11 cellular contexts compared by ENCODE assay signal in the genomic region with DNA sequence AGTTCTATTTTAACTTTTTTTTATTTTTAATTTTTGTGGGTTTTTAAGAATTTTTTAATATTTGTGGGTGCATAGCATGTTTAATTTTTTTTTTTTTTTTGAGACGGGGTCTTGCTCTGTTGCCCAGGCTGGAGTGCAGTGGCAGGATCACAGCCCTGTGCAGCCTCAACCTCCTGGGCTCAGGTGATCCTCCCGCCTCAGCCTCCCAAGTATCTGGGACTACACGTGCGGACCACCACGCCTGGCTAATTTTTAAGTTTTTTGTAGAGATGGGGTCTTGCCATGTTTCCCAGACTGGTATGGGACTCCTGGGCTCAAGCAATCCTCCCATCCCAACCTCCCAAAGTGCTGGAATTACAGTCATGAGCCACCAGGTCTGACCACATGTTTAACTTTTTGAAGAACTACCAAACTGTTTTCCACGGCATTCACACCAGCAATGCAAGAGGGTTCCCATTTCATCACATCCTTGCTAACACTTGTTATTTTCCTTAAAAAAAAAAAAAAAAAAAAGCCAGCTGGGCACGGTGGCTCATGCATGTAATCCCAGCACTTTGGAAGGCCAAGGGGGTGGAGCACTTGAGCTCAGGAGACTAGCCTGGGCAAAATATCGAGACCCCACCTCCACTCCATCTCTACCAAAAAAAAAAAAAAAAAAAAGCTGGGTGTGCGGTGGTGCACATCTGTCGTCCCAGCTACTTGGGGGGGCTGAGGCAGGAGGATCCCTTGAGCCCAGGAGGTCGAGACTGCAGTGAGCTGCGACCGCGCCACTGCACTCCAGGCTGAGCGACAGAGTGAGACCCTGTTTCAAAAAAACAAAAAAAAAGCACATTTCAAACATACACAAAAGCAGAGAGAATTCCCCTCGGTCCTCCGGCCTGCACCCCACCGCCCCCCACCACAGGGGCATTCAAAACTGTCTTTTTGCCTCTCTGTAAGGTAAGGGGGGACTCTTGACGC. TPM values are rescaled to one million over a fixed set of nuclear protein-coding genes. Genes with fewer than 3 reads are reported as not detected.
DNase-seq lines count a peak whose midpoint lies in the region; ATAC-seq, FAIRE-seq and TF ChIP-seq lines count a peak whose summit lies in the region.
"Had no signal": no experiment of that assay in that cellular context is flagged by ENCODE, and none has a peak within 500 bp of the region (broad histone marks: within the 10 kb centered on the region; RNA-seq: fewer than 3 reads in every experiment).

No MANE protein-coding gene starts in this region.

- peak overlapping the region; percentile 43; the same call in 2 of the 3 replicates for H3K27ac ChIP-seq in K562 (ENCODE audit: extremely low read depth, low read depth, low read length)
- no peak overlapping the region for H3K27ac ChIP-seq in iPS DF 6.9 (ENCODE audit: low read length)
- peak overlapping the region; percentile 55 to 69 (median 68) for H3K27ac ChIP-seq in sigmoid colon
- H3K27ac ChIP-seq in CD4-positive, alpha-beta memory T cell (ENCODE audit: low read depth, low read length): no peak overlapping the region

- TF ChIP-seq EP300 in K562 (IDR thresholded peaks at IDR 0.05; ENCODE audit: low read length) (no peak), sigmoid colon (IDR thresholded peaks at IDR 0.05) (no peak)

- TF ChIP-seq RAD21 in K562 (CRISPR knock-in tag; conservative IDR thresholded peaks at IDR 0.05 in 1 of 2, IDR thresholded peaks at IDR 0.05 in 1 of 2): no peak

- H3K4me1 Mint-ChIP-seq in CD4-positive, alpha-beta memory T cell: peaks cover 6 to 16% (median 7%) of the 10 kb centered on the region in 4 donors

- H3K79me2 ChIP-seq in K562 (ENCODE audit: control insufficient read depth, insufficient read depth, low read length): peaks cover 14% of the 10 kb centered on the region; the same call in 1 of the 3 replicates

- H3K4me1 ChIP-seq in ES-I3 (ENCODE audit: insufficient read depth, low read length) (peaks cover 14% of the 10 kb centered on the region; the same call in 1 of the 2 replicates), K562 (replicated peaks in 1 of 2; ENCODE audit: control insufficient read depth in 2 of 2, insufficient read depth in 2 of 2, low read length in 2 of 2) (peaks cover 23 to 73% of the 10 kb centered on the region in 2 experiments), iPS DF 6.9 (ENCODE audit: control insufficient read depth, insufficient read depth, low read length) (peaks cover 7% of the 10 kb centered on the region), sigmoid colon (peaks cover 0 to 58% (median 43%) of the 10 kb centered on the region in 4 donors)
- H3K4me1 ChIP-seq in CD4-positive, alpha-beta memory T cell (ENCODE audit: insufficient read depth, low read length): peaks cover 14% of the 10 kb centered on the region

- in situ Hi-C loops in K562 (cut with MboI): no loop called here

- CTCF ChIA-PET in K562 (lab: Yijun Ruan, JAX; ENCODE audit: low intra/inter-chr PET ratio): no interaction called here
- CTCF ChIA-PET in CD4-positive, alpha-beta memory T cell (lab: Charles Lee; ENCODE audit: partially characterized antibody): interaction anchor here (0.8 kb wide), 1 partner anchor 9 kb away, joined by 3 read pairs; no protein-coding TSS in a partner anchor

- H3K9ac ChIP-seq in ES-I3 (ENCODE audit: low read depth, low read length) (peak overlapping the region; percentile 80), K562 (ENCODE audit: insufficient read depth in 1 of 2, low read depth in 2 of 2, low read length in 2 of 2) (peak overlapping the region; percentile 26 to 86; a peak in 3 of 4 replicates)

- no TSS peak for BruUV-seq in K562 (replicated peaks; lab: Mats Ljungman, UMichigan)

- H3K27ac Mint-ChIP-seq in CD4-positive, alpha-beta memory T cell: no peak overlapping the region

- 79% methylated on average over 19 of the region's 19 CpGs for WGBS in K562 (ENCODE audit: insufficient coverage, low coverage, missing lambda C conversion rate)
- WGBS in iPS DF 6.9 (ENCODE audit: insufficient coverage, insufficient read length): no CpG with 5 or more reads among the region's 19 CpGs
- 81 to 85% methylated on average over 19 of the region's 19 CpGs for WGBS in sigmoid colon, 2 donors

- H3K27me3 ChIP-seq in K562 (ENCODE audit: control insufficient read depth in 2 of 2, insufficient read depth in 2 of 2, low read length in 2 of 2): no peaks in the 10 kb centered on the region
- no peaks in the 10 kb centered on the region for H3K27me3 ChIP-seq in iPS DF 6.9 (ENCODE audit: control insufficient read depth, insufficient read depth, low read length)
- H3K27me3 ChIP-seq in sigmoid colon: no peaks in the 10 kb centered on the region
- no peaks in the 10 kb centered on the region for H3K27me3 ChIP-seq in CD4-positive, alpha-beta memory T cell (ENCODE audit: insufficient read depth, low read length)

- H3K9me1 ChIP-seq in K562 (ENCODE audit: control insufficient read depth, insufficient read depth, low read length): peaks cover 13% of the 10 kb centered on the region

- ATAC-seq in K562: no peak
- ATAC-seq in GM18517 (IDR thresholded peaks at IDR 0.05; ENCODE audit: unreplicated experiment): no peak

- intact Hi-C loops in K562 (cut with micrococcal nuclease) (no loop called here), sigmoid colon (cut with DNase I) (loop anchor here (10.0 kb wide), 1 partner anchor 156 kb away; a partner anchor contains a TSS)
- intact Hi-C loops in CD4-positive, alpha-beta memory T cell (cut with micrococcal nuclease): no loop called here

- FAIRE-seq in K562 (lab: Jason Lieb, UNC): no peak
- FAIRE-seq: frontal cortex had no signal

- H3K36me3 ChIP-seq in ES-I3 (ENCODE audit: insufficient read depth, low read length) (no peaks in the 10 kb centered on the region), K562 (ENCODE audit: control insufficient read depth, insufficient read depth, low read length) (peaks cover 28% of the 10 kb centered on the region; the same call in 2 of the 3 replicates), iPS DF 6.9 (ENCODE audit: control insufficient read depth, insufficient read depth, low read length) (no peaks in the 10 kb centered on the region; the same call in 1 of the 2 replicates), sigmoid colon (peaks cover 0 to 2% (median 0%) of the 10 kb centered on the region in 4 donors)
- H3K36me3 ChIP-seq in CD4-positive, alpha-beta memory T cell (ENCODE audit: insufficient read depth, low read length): no peaks in the 10 kb centered on the region

- no peaks in the 10 kb centered on the region for H3K27me3 Mint-ChIP-seq in CD4-positive, alpha-beta memory T cell

- peak overlapping the region; percentile 52; the same call in 1 of the 2 replicates for H2AFZ ChIP-seq in K562 (ENCODE audit: low read depth, low read length)

- TF ChIP-seq POLR2A in K562 (conservative IDR thresholded peaks at IDR 0.05) (no peak), sigmoid colon (IDR thresholded peaks at IDR 0.05) (no peak)

- H3K4me3 Mint-ChIP-seq in CD4-positive, alpha-beta memory T cell: no peak overlapping the region

- POLR2A ChIA-PET in K562 (lab: Yijun Ruan, JAX): interaction anchor here (0.5 to 1.8 kb wide), 14 partner anchors 8 to 420 kb away, joined by 3 to 10 read pairs (median 3); a partner anchor contains a TSS
- POLR2A ChIA-PET in CD4-positive, alpha-beta memory T cell (lab: Charles Lee; ENCODE audit: partially characterized antibody): interaction anchor here (1.0 kb wide), 1 partner anchor 8 kb away, joined by 3 read pairs; no protein-coding TSS in a partner anchor

- peaks cover 43% of the 10 kb centered on the region for H4K20me1 ChIP-seq in K562 (replicated peaks; ENCODE audit: control insufficient read depth, insufficient read depth, low read length)

- TF ChIP-seq CTCF in K562 (IDR thresholded peaks at IDR 0.05 in 2 of 3, conservative IDR thresholded peaks at IDR 0.05 in 1 of 3; ENCODE audit: insufficient read depth in 2 of 3, low read depth in 1 of 3, low read length in 3 of 3): no peak
- no peak for TF ChIP-seq CTCF in sigmoid colon (IDR thresholded peaks at IDR 0.05)

- peak overlapping the region; percentile 72 for H3K4me2 ChIP-seq in K562 (ENCODE audit: insufficient read depth, low read length)

- DNase-seq in K562 (ENCODE audit: extremely low read depth in 1 of 4, low spot score in 3 of 4): no peak
- DNase-seq in iPS DF 6.9 (ENCODE audit: low read depth, low spot score): no peak
- peak; percentile 75 for DNase-seq in sigmoid colon
- no peak for DNase-seq in OCI-M1 (lab: John Stamatoyannopoulos, UW)
- no peak for DNase-seq in occipital lobe (lab: John Stamatoyannopoulos, UW)
- no peak for DNase-seq in CD4-positive, alpha-beta memory T cell
- DNase-seq: activated CD4-positive, CD25-positive, alpha-beta regulatory T cell treated with anti-CD3 and anti-CD28 coated beads, Interleukin-2, amount 50 U/mL, for 72 hours; activated naive CD4-positive, alpha-beta T cell treated with anti-CD3 and anti-CD28 coated beads, Interleukin-2, amount 50 U/mL, for 16 hours had no signal

- H3K36me3 Mint-ChIP-seq in CD4-positive, alpha-beta memory T cell: no peaks in the 10 kb centered on the region

- peak overlapping the region; percentile 19 for H3K4me3 ChIP-seq in K562
- H3K4me3 ChIP-seq in iPS DF 6.9 (ENCODE audit: low read length): peak overlapping the region; percentile 37; the same call in 1 of the 2 replicates
- H3K4me3 ChIP-seq in sigmoid colon: peak overlapping the region in 1 of 4 donors; percentile 30
- H3K4me3 ChIP-seq in CD4-positive, alpha-beta memory T cell (ENCODE audit: low read length in 2 of 2): no peak overlapping the region

- H3K9me3 ChIP-seq in ES-I3 (ENCODE audit: control insufficient read depth, insufficient read depth, low read length): no peaks in the 10 kb centered on the region
- no peaks in the 10 kb centered on the region for H3K9me3 ChIP-seq in K562 (replicated peaks; ENCODE audit: control insufficient read depth, insufficient read depth, low read depth, low read length)
- no peaks in the 10 kb centered on the region for H3K9me3 ChIP-seq in iPS DF 6.9 (ENCODE audit: control insufficient read depth, insufficient read depth, low read length)
- H3K9me3 ChIP-seq in sigmoid colon: no peaks in the 10 kb centered on the region
- no peaks in the 10 kb centered on the region for H3K9me3 ChIP-seq in CD4-positive, alpha-beta memory T cell (ENCODE audit: control insufficient read depth in 1 of 2, low read length in 2 of 2)

- no peaks in the 10 kb centered on the region for H3K9me3 Mint-ChIP-seq in CD4-positive, alpha-beta memory T cell

RNA-seq across cellular contexts. Expression of a gene that starts 16.7 kb away (rescaled TPM):
- total RNA-seq in K562 (2011; cell fraction: chromatin; rRNA removed; ENCODE audit: low replicate concordance): 156 and 367 TPM in 2 replicates
- total RNA-seq in K562 (2011; cell fraction: nucleolus; rRNA removed): 176 and 216 TPM in 2 replicates
- 160 and 165 TPM in 2 replicates for total RNA-seq in K562 (2011; cell fraction: nucleoplasm; rRNA removed)
- total RNA-seq in K562 (2014; rRNA removed): 49.4 and 60.7 TPM in 2 replicates
- total RNA-seq in K562 (2014; rRNA removed; fragmentation: Illumina TruSeq; extraction: Trizol): 25.1 and 32.6 TPM in 2 replicates
- 45.9 and 50.4 TPM in 2 replicates for total RNA-seq in K562 (2015; rRNA removed; fragmentation: Illumina TruSeq; extraction: Trizol)
- 78.2 and 80.2 TPM in 2 replicates for total RNA-seq in K562 (2021)
- polyA plus RNA-seq in K562 (2011; rRNA removed): 50.2 and 93.6 TPM in 2 replicates
- polyA plus RNA-seq in K562 (2011; cell fraction: cytosol; rRNA removed): 84.2 and 98.0 TPM in 2 replicates
- polyA plus RNA-seq in K562 (2011; cell fraction: nucleus; rRNA removed): 148 and 181 TPM in 2 replicates
- polyA plus RNA-seq in K562 (2012): 83.1 and 83.5 TPM in 2 replicates
- polyA plus RNA-seq in K562 (2014; fragmentation: Illumina TruSeq; extraction: Trizol): 45.0 and 66.1 TPM in 2 replicates
- 1 to 10 TPM; 3.3 to 4.4 TPM for polyA plus RNA-seq in K562 (2014; fragmentation: Nextera tagmentation; extraction: Ambion mirVana)
- 52.5 and 57.0 TPM in 2 replicates for polyA plus RNA-seq in K562 (2014; rRNA removed)
- polyA minus RNA-seq in K562 (2011; rRNA and poly(A)+ RNA removed): 44.4 and 47.5 TPM in 2 replicates
- 55.3 and 75.6 TPM in 2 replicates for polyA minus RNA-seq in K562 (2011; cell fraction: cytosol; rRNA and poly(A)+ RNA removed)
- 57.4 and 103 TPM in 2 replicates for polyA minus RNA-seq in K562 (2011; cell fraction: nucleus; rRNA and poly(A)+ RNA removed)
- 10 to 100 TPM; 16.3 to 29.6 (median 21.1) TPM for total RNA-seq in sigmoid colon
- 10 to 100 TPM; 13.2 to 18.3 (median 16.6) TPM for polyA plus RNA-seq in sigmoid colon
- 8.0 TPM for total RNA-seq in occipital lobe
- 10 to 100 TPM; 34.2 to 35.9 TPM for total RNA-seq in CD4-positive, alpha-beta memory T cell
- polyA plus RNA-seq in CD4-positive, alpha-beta memory T cell: 10 to 100 TPM in 1 of 2 donors, 1 to 10 TPM in 1; 8.5 to 11.2 TPM

RNA-seq across cellular contexts. Expression of a gene that starts 16.8 kb away (rescaled TPM):
- total RNA-seq in K562 (2011; cell fraction: chromatin; rRNA removed; ENCODE audit: low replicate concordance): 125 and 360 TPM in 2 replicates
- total RNA-seq in K562 (2011; cell fraction: nucleolus; rRNA removed): 500 and 649 TPM in 2 replicates
- total RNA-seq in K562 (2011; cell fraction: nucleoplasm; rRNA removed): 301 and 358 TPM in 2 replicates
- total RNA-seq in K562 (2014; rRNA removed): 334 and 497 TPM in 2 replicates
- total RNA-seq in K562 (2014; rRNA removed; fragmentation: Illumina TruSeq; extraction: Trizol): 29.4 and 46.3 TPM in 2 replicates
- total RNA-seq in K562 (2015; rRNA removed; fragmentation: Illumina TruSeq; extraction: Trizol): 155 and 156 TPM in 2 replicates
- 348 and 351 TPM in 2 replicates for total RNA-seq in K562 (2021)
- polyA plus RNA-seq in K562 (2011; rRNA removed): 185 and 498 TPM in 2 replicates
- polyA plus RNA-seq in K562 (2011; cell fraction: cytosol; rRNA removed): 652 and 657 TPM in 2 replicates
- 321 and 432 TPM in 2 replicates for polyA plus RNA-seq in K562 (2011; cell fraction: nucleus; rRNA removed)
- 279 and 699 TPM in 2 replicates for polyA plus RNA-seq in K562 (2012)
- polyA plus RNA-seq in K562 (2014; fragmentation: Illumina TruSeq; extraction: Trizol): 108 and 305 TPM in 2 replicates
- 10 to 100 TPM; 12.5 to 39.6 TPM for polyA plus RNA-seq in K562 (2014; fragmentation: Nextera tagmentation; extraction: Ambion mirVana)
- polyA plus RNA-seq in K562 (2014; rRNA removed): 263 and 317 TPM in 2 replicates
- 92.9 and 123 TPM in 2 replicates for polyA minus RNA-seq in K562 (2011; rRNA and poly(A)+ RNA removed)
- 148 and 344 TPM in 2 replicates for polyA minus RNA-seq in K562 (2011; cell fraction: cytosol; rRNA and poly(A)+ RNA removed)
- 63.8 and 154 TPM in 2 replicates for polyA minus RNA-seq in K562 (2011; cell fraction: nucleus; rRNA and poly(A)+ RNA removed)
- total RNA-seq in sigmoid colon: 100 to 1,000 TPM; 106 to 162 (median 112) TPM
- 10 to 100 TPM; 62.5 to 97.6 (median 68.4) TPM for polyA plus RNA-seq in sigmoid colon
- total RNA-seq in occipital lobe: 49.0 TPM
- total RNA-seq in CD4-positive, alpha-beta memory T cell: 10 to 100 TPM; 36.8 to 39.2 TPM
- polyA plus RNA-seq in CD4-positive, alpha-beta memory T cell: 10 to 100 TPM; 93.1 to 93.9 TPM

RNA-seq across cellular contexts. Expression of a gene that starts 58.3 kb away (rescaled TPM):
- 114 and 328 TPM in 2 replicates for total RNA-seq in K562 (2011; cell fraction: chromatin; rRNA removed; ENCODE audit: low replicate concordance)
- 214 and 270 TPM in 2 replicates for total RNA-seq in K562 (2011; cell fraction: nucleolus; rRNA removed)
- 106 and 131 TPM in 2 replicates for total RNA-seq in K562 (2011; cell fraction: nucleoplasm; rRNA removed)
- total RNA-seq in K562 (2014; rRNA removed): 49.3 and 54.2 TPM in 2 replicates
- 2.2 and 4.5 TPM in 2 replicates for total RNA-seq in K562 (2014; rRNA removed; fragmentation: Illumina TruSeq; extraction: Trizol)
- total RNA-seq in K562 (2015; rRNA removed; fragmentation: Illumina TruSeq; extraction: Trizol): 13.3 and 15.6 TPM in 2 replicates
- total RNA-seq in K562 (2021): 46.5 and 50.6 TPM in 2 replicates
- polyA plus RNA-seq in K562 (2011; rRNA removed): 35.2 and 71.6 TPM in 2 replicates
- polyA plus RNA-seq in K562 (2011; cell fraction: cytosol; rRNA removed): 134 and 673 TPM in 2 replicates
- polyA plus RNA-seq in K562 (2011; cell fraction: nucleus; rRNA removed): 407 and 424 TPM in 2 replicates
- polyA plus RNA-seq in K562 (2012): 30.0 and 31.2 TPM in 2 replicates
- 8.0 and 15.9 TPM in 2 replicates for polyA plus RNA-seq in K562 (2014; fragmentation: Illumina TruSeq; extraction: Trizol)
- under 1 TPM; 0.03 to 0.17 TPM for polyA plus RNA-seq in K562 (2014; fragmentation: Nextera tagmentation; extraction: Ambion mirVana)
- polyA plus RNA-seq in K562 (2014; rRNA removed): 42.5 and 97.4 TPM in 2 replicates
- 15.1 and 15.6 TPM in 2 replicates for polyA minus RNA-seq in K562 (2011; rRNA and poly(A)+ RNA removed)
- 24.6 and 52.4 TPM in 2 replicates for polyA minus RNA-seq in K562 (2011; cell fraction: cytosol; rRNA and poly(A)+ RNA removed)
- 96.8 and 145 TPM in 2 replicates for polyA minus RNA-seq in K562 (2011; cell fraction: nucleus; rRNA and poly(A)+ RNA removed)
- total RNA-seq in sigmoid colon: 10 to 100 TPM; 14.6 to 33.8 (median 24.5) TPM
- 10 to 100 TPM in 1 of 3 donors, 1 to 10 TPM in 2; 3.9 to 13.3 (median 6.0) TPM for polyA plus RNA-seq in sigmoid colon
- total RNA-seq in occipital lobe: 47.3 TPM
- 1 to 10 TPM; 3.5 to 4.2 TPM for total RNA-seq in CD4-positive, alpha-beta memory T cell
- under 1 TPM in 1 of 2 donors, not detected in 1; 0.28 TPM for polyA plus RNA-seq in CD4-positive, alpha-beta memory T cell

Comparison
In these comparisons a context has a peak if more than half of its experiments do, and no peak if none do; other contexts are left out.
1. H3K27ac ChIP-seq: peak in K562 (single experiment) and sigmoid colon (4 of 4); none in iPS DF 6.9 (single experiment) and CD4-positive, alpha-beta memory T cell (single experiment).
2. H3K4me3 ChIP-seq: peak in K562 (single experiment) and iPS DF 6.9 (single experiment); none in CD4-positive, alpha-beta memory T cell (0 of 2).